ENCODE assay signal across 8 cellular contexts in genomic region chr14:28609228-28609828, GRCh38.
DNase-seq lines count a peak whose midpoint lies in the region; ATAC-seq, FAIRE-seq and TF ChIP-seq lines count a peak whose summit lies in the region.

No MANE protein-coding gene starts in this region.

- no peak for ATAC-seq in activated CD8-positive, alpha-beta memory T cell treated with anti-CD3 and anti-CD28 coated beads, Interleukin-2, amount 10 ng/mL, durations not matched to agents 7 days and 5 days
- ATAC-seq in right lobe of liver, result peak; percentile 78 to 87 (median 83)
- ATAC-seq in GM18517 (IDR thresholded peaks at IDR 0.05; ENCODE audit: unreplicated experiment), result no peak

- no peak overlapping the region for H3K27ac Mint-ChIP-seq in activated CD8-positive, alpha-beta memory T cell treated with anti-CD3 and anti-CD28 coated beads, Interleukin-2, amount 10 ng/mL, durations not matched to agents 7 days and 5 days

- no peaks in the 10 kb centered on the region for H3K4me1 ChIP-seq in OCI-LY3 (ENCODE audit: low read length)
- H3K4me1 ChIP-seq in right lobe of liver, result no peaks in the 10 kb centered on the region

- DNase-seq in activated CD8-positive, alpha-beta memory T cell treated with anti-CD3 and anti-CD28 coated beads, Interleukin-2, amount 10 ng/mL, durations not matched to agents 7 days and 5 days, result peak; percentile 41
- no peak for DNase-seq in activated CD8-positive, alpha-beta memory T cell treated with anti-CD3 and anti-CD28 coated beads for 24 hours
- DNase-seq in HuH-7 (ENCODE audit: low spot score), result peak; percentile 4
- peak; percentile 47 for DNase-seq in bronchial epithelial cell (ENCODE audit: low read depth)
- DNase-seq in right lobe of liver, result peak in 2 of 3 donors; percentile 41 to 54
- no peak for DNase-seq in AG08396 (ENCODE audit: low spot score)

- no peaks in the 10 kb centered on the region for H3K27me3 Mint-ChIP-seq in activated CD8-positive, alpha-beta memory T cell treated with anti-CD3 and anti-CD28 coated beads, Interleukin-2, amount 10 ng/mL, durations not matched to agents 7 days and 5 days

- H3K4me3 ChIP-seq in OCI-LY3 (ENCODE audit: low read length), result no peak overlapping the region
- no peak overlapping the region for H3K4me3 ChIP-seq in bronchial epithelial cell (ENCODE audit: low read depth, low read length)
- H3K4me3 ChIP-seq in right lobe of liver, result no peak overlapping the region

- TF ChIP-seq POLR2A in right lobe of liver (IDR thresholded peaks at IDR 0.05), result no peak

- H3K4me1 Mint-ChIP-seq in activated CD8-positive, alpha-beta memory T cell treated with anti-CD3 and anti-CD28 coated beads, Interleukin-2, amount 10 ng/mL, durations not matched to agents 7 days and 5 days, result no peaks in the 10 kb centered on the region

- CTCF ChIA-PET in activated CD8-positive, alpha-beta memory T cell treated with anti-CD3 and anti-CD28 coated beads, Interleukin-2, amount 10 ng/mL, durations not matched to agents 7 days and 5 days (lab: Charles Lee), result no interaction called here

- no peaks in the 10 kb centered on the region for H3K36me3 ChIP-seq in OCI-LY3 (replicated peaks; ENCODE audit: low read depth, low read length)
- no peaks in the 10 kb centered on the region for H3K36me3 ChIP-seq in bronchial epithelial cell (ENCODE audit: control insufficient read depth, insufficient read depth, low read length)
- no peaks in the 10 kb centered on the region for H3K36me3 ChIP-seq in right lobe of liver

- intact Hi-C loops in right lobe of liver (cut with DNase I), result no loop called here

- no peaks in the 10 kb centered on the region for H3K79me2 ChIP-seq in OCI-LY3 (ENCODE audit: low read length)

- H2AFZ ChIP-seq in OCI-LY3 (ENCODE audit: low read depth, low read length), result no peak overlapping the region

- no peak overlapping the region for H3K9ac ChIP-seq in OCI-LY3 (ENCODE audit: low read length)

- H3K27me3 ChIP-seq in OCI-LY3 (ENCODE audit: low read depth, low read length) (no peaks in the 10 kb centered on the region), bronchial epithelial cell (ENCODE audit: control insufficient read depth, insufficient read depth, low read length) (no peaks in the 10 kb centered on the region), right lobe of liver (no peaks in the 10 kb centered on the region)

- H4K20me1 ChIP-seq in OCI-LY3 (ENCODE audit: insufficient read depth, low read length), result no peaks in the 10 kb centered on the region

- no peak overlapping the region for H3K4me2 ChIP-seq in OCI-LY3 (ENCODE audit: low read length)

- H3K27ac ChIP-seq in OCI-LY3 (ENCODE audit: low read length) (no peak overlapping the region), right lobe of liver (no peak overlapping the region)

- H3K9me3 Mint-ChIP-seq in activated CD8-positive, alpha-beta memory T cell treated with anti-CD3 and anti-CD28 coated beads, Interleukin-2, amount 10 ng/mL, durations not matched to agents 7 days and 5 days (ENCODE audit: low read depth), result no peaks in the 10 kb centered on the region

- H3K9me3 ChIP-seq in OCI-LY3 (ENCODE audit: insufficient read depth, low read length) (no peaks in the 10 kb centered on the region), right lobe of liver (no peaks in the 10 kb centered on the region)

- no peaks in the 10 kb centered on the region for H3K36me3 Mint-ChIP-seq in activated CD8-positive, alpha-beta memory T cell treated with anti-CD3 and anti-CD28 coated beads, Interleukin-2, amount 10 ng/mL, durations not matched to agents 7 days and 5 days

- TF ChIP-seq CTCF in OCI-LY3 (IDR thresholded peaks at IDR 0.05; ENCODE audit: low read depth, low read length), result peak; percentile 92
- TF ChIP-seq CTCF in bronchial epithelial cell (IDR thresholded peaks at IDR 0.05; ENCODE audit: insufficient read depth, low read length, severe bottlenecking), result peak; percentile 77
- peak; percentile 62 to 87 (median 76) for TF ChIP-seq CTCF in right lobe of liver (IDR thresholded peaks at IDR 0.05)

- H3K4me3 Mint-ChIP-seq in activated CD8-positive, alpha-beta memory T cell treated with anti-CD3 and anti-CD28 coated beads, Interleukin-2, amount 10 ng/mL, durations not matched to agents 7 days and 5 days, result no peak overlapping the region

- WGBS in right lobe of liver (ENCODE audit: insufficient coverage, low coverage, low lambda C conversion rate, missing lambda C conversion rate), result 2% methylated on average over 6 of the region's 6 CpGs

- FAIRE-seq in bronchial epithelial cell (lab: Jason Lieb, UNC), result no peak

Comparison
In these comparisons a context has a peak if more than half of its experiments do, and no peak if none do; other contexts are left out.
1. DNase-seq: peak in activated CD8-positive, alpha-beta memory T cell treated with anti-CD3 and anti-CD28 coated beads, Interleukin-2, amount 10 ng/mL, durations not matched to agents 7 days and 5 days (single experiment), HuH-7 (single experiment), bronchial epithelial cell (single experiment) and right lobe of liver (2 of 3); none in activated CD8-positive, alpha-beta memory T cell treated with anti-CD3 and anti-CD28 coated beads for 24 hours (single experiment) and AG08396 (single experiment).
2. ATAC-seq: peak in right lobe of liver (4 of 4); none in activated CD8-positive, alpha-beta memory T cell treated with anti-CD3 and anti-CD28 coated beads, Interleukin-2, amount 10 ng/mL, durations not matched to agents 7 days and 5 days (single experiment) and GM18517 (single experiment).
3. Peak in every context shown above with its lines, with median percentiles within 50 percentile points of each other: CTCF ChIP-seq.